ENCODE assay signal across 19 cellular contexts in the genomic region with DNA sequence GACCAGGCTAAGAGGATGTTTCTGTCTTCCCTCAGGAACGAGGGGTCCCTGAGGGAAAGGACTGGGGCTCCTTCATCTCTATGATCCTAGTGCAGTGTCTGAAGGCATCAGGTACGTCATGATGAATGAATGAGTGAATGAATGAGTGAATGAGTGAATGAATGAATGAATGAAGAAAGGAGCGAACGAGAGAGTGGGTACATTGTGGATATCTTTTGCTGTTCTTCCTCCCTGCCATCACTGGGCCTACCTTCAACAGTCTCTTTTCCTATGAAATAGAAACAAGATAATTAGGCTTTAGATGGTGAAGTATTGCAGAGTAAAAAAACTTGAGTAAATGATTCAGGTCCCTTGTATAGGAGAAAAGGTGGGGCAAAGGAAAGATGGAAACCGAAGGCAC.
"Had no signal": no experiment of that assay in that cellular context is flagged by ENCODE, and none has a peak within 500 bp of the region (broad histone marks: within the 10 kb centered on the region; RNA-seq: fewer than 3 reads in every experiment).

No MANE protein-coding gene starts in this region.

- H3K36me3 ChIP-seq: MG63 had no signal

- H3K4me3 ChIP-seq: MG63 had no signal

- DNase-seq: Kasumi-1, MG63, MM.1S, MV-4-11, NCI-H1048, NCI-H1092, NCI-H1092 treated with DMSO at 0.1 percent for 48 hours, NCI-H1694, NCI-H1694 treated with DMSO at 0.1 percent for 48 hours, NCI-H187, NCI-H187 treated with DMSO at 0.1 percent for 48 hours, NCI-H2081, NCI-H2081 treated with DMSO at 0.1 percent for 48 hours, NCI-H2227 treated with DMSO at 0.1 percent for 48 hours, NCI-H226, NCI-H446, NCI-H446 treated with DMSO at 0.1 percent for 48 hours, NCI-H524, NCI-H524 treated with DMSO at 0.1 percent for 48 hours had no signal
